Comparison of ENCODE assay signal across 13 cellular contexts in the genomic region with DNA sequence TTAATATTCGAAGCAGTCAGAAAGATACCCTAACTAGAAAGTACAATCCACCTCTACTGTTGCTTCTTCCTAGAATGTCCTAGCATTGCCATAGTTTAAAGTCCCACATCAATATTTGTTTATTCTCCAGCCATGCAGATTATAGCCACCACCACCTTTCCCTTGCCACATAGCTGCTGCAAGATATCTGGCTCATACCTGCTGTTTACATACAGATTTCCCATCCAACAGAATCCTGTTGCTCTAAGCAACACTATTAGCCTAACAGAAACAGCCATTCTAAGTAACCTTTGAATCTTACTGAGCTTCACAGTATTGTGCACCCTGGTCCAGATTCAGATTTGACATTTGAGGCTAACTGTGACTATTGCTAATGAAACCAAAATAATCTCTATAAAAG.
"Had no signal": no experiment of that assay in that cellular context is flagged by ENCODE, and none has a peak within 500 bp of the region (broad histone marks: within the 10 kb centered on the region; RNA-seq: fewer than 3 reads in every experiment).

No MANE protein-coding gene starts in this region.

- DNase-seq: activated CD4-positive, alpha-beta T cell treated with anti-CD3 and anti-CD28 coated beads, Interleukin-2, amount 50 U/mL, for 1 hour; activated CD4-positive, CD25-positive, alpha-beta regulatory T cell; activated CD8-positive, alpha-beta memory T cell treated with anti-CD3 and anti-CD28 coated beads for 24 hours; activated naive CD4-positive, alpha-beta T cell; heart right ventricle; nephron progenitor cell; stimulated activated CD4-positive, alpha-beta T cell treated with anti-CD3 and anti-CD28 coated beads, Interleukin-12 subunit alpha, Interleukin-12 subunit beta, amount 100 ng/mL, for 4 hours; stimulated activated CD4-positive, alpha-beta T cell treated with anti-CD3 and anti-CD28 coated beads, Interleukin-2, amount 100 ng/mL, for 24 hours; tibial artery had no signal

- H3K4me3 ChIP-seq: ascending aorta, gastroesophageal sphincter, heart right ventricle, tibial artery, vagina had no signal

- H3K9me3 Mint-ChIP-seq: activated T-helper 1 cell treated with anti-CD3 and anti-CD28 coated beads, Interleukin-12 subunit alpha, Interleukin-12 subunit beta, Interleukin-2, Interleukin-4 antibody, amounts not matched to agents 30 ng/mL and 10 ng/mL and 1 ng/mL, durations not matched to agents 14 hours and 24 hours and 36 hours had no signal

- H3K36me3 ChIP-seq: ascending aorta, gastroesophageal sphincter, heart right ventricle, tibial artery, vagina had no signal

- ATAC-seq: gastroesophageal sphincter, heart right ventricle had no signal

- H3K27ac Mint-ChIP-seq: activated T-helper 1 cell treated with anti-CD3 and anti-CD28 coated beads, Interleukin-12 subunit alpha, Interleukin-12 subunit beta, Interleukin-2, Interleukin-4 antibody, amounts not matched to agents 30 ng/mL and 10 ng/mL and 1 ng/mL, durations not matched to agents 14 hours and 24 hours and 36 hours had no signal

- H3K27me3 ChIP-seq: ascending aorta, gastroesophageal sphincter, heart right ventricle, tibial artery, vagina had no signal

- H3K4me3 Mint-ChIP-seq: activated T-helper 1 cell treated with anti-CD3 and anti-CD28 coated beads, Interleukin-12 subunit alpha, Interleukin-12 subunit beta, Interleukin-2, Interleukin-4 antibody, amounts not matched to agents 30 ng/mL and 10 ng/mL and 1 ng/mL, durations not matched to agents 14 hours and 24 hours and 36 hours; nephron progenitor cell had no signal

- H3K9me3 ChIP-seq: ascending aorta, gastroesophageal sphincter, heart right ventricle, tibial artery, vagina had no signal

- H3K27ac ChIP-seq: ascending aorta, gastroesophageal sphincter, heart right ventricle, tibial artery, vagina had no signal
